In genomic region chr20:13581451-13581850, GRCh38 we compare ENCODE assay signal across 28 cellular contexts.
"Had no signal": no experiment of that assay in that cellular context is flagged by ENCODE, and none has a peak within 500 bp of the region (broad histone marks: within the 10 kb centered on the region; RNA-seq: fewer than 3 reads in every experiment).

No MANE protein-coding gene starts in this region.

- H3K36me3 ChIP-seq: ovary had no signal

- H3K4me1 Mint-ChIP-seq: activated CD4-positive, alpha-beta T cell treated with anti-CD3 and anti-CD28 coated beads, Interleukin-2, amount 10 ng/mL, durations not matched to agents 24 days and 14 days; activated naive CD4-positive, alpha-beta T cell treated with anti-CD3 and anti-CD28 coated beads, Interleukin-2, amount 10 ng/mL, durations not matched to agents 7 days and 5 days; activated naive CD8-positive, alpha-beta T cell treated with anti-CD3 and anti-CD28 coated beads, Interleukin-2, amount 10 ng/mL, durations not matched to agents 7 days and 5 days; endodermal cell; naive thymus-derived CD4-positive, alpha-beta T cell; stimulated activated memory B cell treated with anti-CD40 and anti-IgM and Interleukin-4, amounts not matched to agents 10 μg/mL and 1 μg/mL and 100 μg/mL, for 72 hours; stimulated activated naive CD8-positive, alpha-beta T cell treated with anti-CD3 and anti-CD28 coated beads, Interleukin-15, amount 100 ng/mL, for 72 hours; T-helper 17 cell had no signal

- H3K27ac Mint-ChIP-seq: activated CD4-positive, alpha-beta memory T cell treated with anti-CD3 and anti-CD28 coated beads for 36 hours; activated CD4-positive, alpha-beta T cell treated with anti-CD3 and anti-CD28 coated beads, Interleukin-2, amount 10 ng/mL, durations not matched to agents 24 days and 14 days; activated naive CD4-positive, alpha-beta T cell treated with anti-CD3 and anti-CD28 coated beads, Interleukin-2, amount 10 ng/mL, durations not matched to agents 7 days and 5 days; activated naive CD8-positive, alpha-beta T cell treated with anti-CD3 and anti-CD28 coated beads, Interleukin-2, amount 10 ng/mL, durations not matched to agents 7 days and 5 days; activated T-helper 1 cell treated with anti-CD3 and anti-CD28 coated beads, Interleukin-12 subunit alpha, Interleukin-12 subunit beta, Interleukin-2, Interleukin-4 antibody, amounts not matched to agents 30 ng/mL and 10 ng/mL and 1 ng/mL, durations not matched to agents 14 hours and 24 hours and 36 hours; endodermal cell; naive thymus-derived CD4-positive, alpha-beta T cell; progenitor cell of endocrine pancreas; stimulated activated memory B cell treated with anti-CD40 and anti-IgM and Interleukin-4, amounts not matched to agents 10 μg/mL and 1 μg/mL and 100 μg/mL, for 72 hours; stimulated activated naive CD8-positive, alpha-beta T cell treated with anti-CD3 and anti-CD28 coated beads, Interleukin-15, amount 100 ng/mL, for 72 hours; T-helper 17 cell; type B pancreatic cell had no signal

- H3K4me3 Mint-ChIP-seq: activated CD4-positive, alpha-beta memory T cell treated with anti-CD3 and anti-CD28 coated beads for 36 hours; activated CD4-positive, alpha-beta T cell treated with anti-CD3 and anti-CD28 coated beads, Interleukin-2, amount 10 ng/mL, durations not matched to agents 24 days and 14 days; activated naive CD4-positive, alpha-beta T cell treated with anti-CD3 and anti-CD28 coated beads, Interleukin-2, amount 10 ng/mL, durations not matched to agents 7 days and 5 days; activated naive CD8-positive, alpha-beta T cell treated with anti-CD3 and anti-CD28 coated beads, Interleukin-2, amount 10 ng/mL, durations not matched to agents 7 days and 5 days; activated T-helper 1 cell treated with anti-CD3 and anti-CD28 coated beads, Interleukin-12 subunit alpha, Interleukin-12 subunit beta, Interleukin-2, Interleukin-4 antibody, amounts not matched to agents 30 ng/mL and 10 ng/mL and 1 ng/mL, durations not matched to agents 14 hours and 24 hours and 36 hours; endodermal cell; naive thymus-derived CD4-positive, alpha-beta T cell; stimulated activated memory B cell treated with anti-CD40 and anti-IgM and Interleukin-4, amounts not matched to agents 10 μg/mL and 1 μg/mL and 100 μg/mL, for 72 hours; stimulated activated naive CD8-positive, alpha-beta T cell treated with anti-CD3 and anti-CD28 coated beads, Interleukin-15, amount 100 ng/mL, for 72 hours; T-helper 17 cell; type B pancreatic cell had no signal

- H3K9me3 ChIP-seq: ovary, vagina had no signal

- DNase-seq: activated CD4-positive, alpha-beta memory T cell treated with anti-CD3 and anti-CD28 coated beads for 36 hours; activated CD4-positive, alpha-beta T cell treated with anti-CD3 and anti-CD28 coated beads, Interleukin-2, amount 10 ng/mL, durations not matched to agents 24 days and 14 days; activated CD4-positive, CD25-positive, alpha-beta regulatory T cell treated with anti-CD3 and anti-CD28 coated beads, Interleukin-2, amount 50 U/mL, for 72 hours; activated CD8-positive, alpha-beta memory T cell treated with anti-CD3 and anti-CD28 coated beads, Interleukin-2, amount 50 U/mL, for 4 hours; activated effector memory CD4-positive, alpha-beta T cell treated with anti-CD3 and anti-CD28 coated beads, Interleukin-2, amount 50 U/mL, for 16 hours; activated naive CD4-positive, alpha-beta T cell treated with anti-CD3 and anti-CD28 coated beads, Interleukin-2, amount 10 ng/mL, durations not matched to agents 7 days and 5 days; activated naive CD8-positive, alpha-beta T cell treated with anti-CD3 and anti-CD28 coated beads, Interleukin-2, amount 10 ng/mL, durations not matched to agents 7 days and 5 days; activated T-cell treated with anti-CD3 and anti-CD28 coated beads, Interleukin-2, amount 50 U/mL, for 1 hour; amygdala; central memory CD4-positive, alpha-beta T cell; endodermal cell; islet precursor cell; midbrain; naive thymus-derived CD4-positive, alpha-beta T cell; ovary; stimulated activated CD4-positive, alpha-beta T cell treated with anti-CD3 and anti-CD28 coated beads, Interleukin-1b, Interleukin-23, amount 100 ng/mL, for 48 hours; stimulated activated CD4-positive, alpha-beta T cell treated with anti-CD3 and anti-CD28 coated beads, Interleukin-4, amount 100 ng/mL, for 4 hours; stimulated activated CD8-positive, alpha-beta memory T cell treated with anti-CD3 and anti-CD28 coated beads, Interleukin-4, amount 100 ng/mL, for 48 hours; stimulated activated naive CD8-positive, alpha-beta T cell treated with anti-CD3 and anti-CD28 coated beads, Interleukin-15, amount 100 ng/mL, for 72 hours; T-helper 17 cell had no signal

- H2AFZ ChIP-seq: hepatocyte had no signal

- H3K27me3 ChIP-seq: esophagus muscularis mucosa, hepatocyte, ovary, vagina had no signal

- ATAC-seq: naive thymus-derived CD4-positive, alpha-beta T cell; stimulated activated memory B cell treated with anti-CD40 and anti-IgM and Interleukin-4, amounts not matched to agents 10 μg/mL and 1 μg/mL and 100 μg/mL, for 72 hours; stimulated activated naive CD8-positive, alpha-beta T cell treated with anti-CD3 and anti-CD28 coated beads, Interleukin-15, amount 100 ng/mL, for 72 hours; T-helper 17 cell had no signal

- H3K27me3 Mint-ChIP-seq: activated CD4-positive, alpha-beta memory T cell treated with anti-CD3 and anti-CD28 coated beads for 36 hours; activated CD4-positive, alpha-beta T cell treated with anti-CD3 and anti-CD28 coated beads, Interleukin-2, amount 10 ng/mL, durations not matched to agents 24 days and 14 days; activated naive CD4-positive, alpha-beta T cell treated with anti-CD3 and anti-CD28 coated beads, Interleukin-2, amount 10 ng/mL, durations not matched to agents 7 days and 5 days; activated naive CD8-positive, alpha-beta T cell treated with anti-CD3 and anti-CD28 coated beads, Interleukin-2, amount 10 ng/mL, durations not matched to agents 7 days and 5 days; naive thymus-derived CD4-positive, alpha-beta T cell; progenitor cell of endocrine pancreas; stimulated activated memory B cell treated with anti-CD40 and anti-IgM and Interleukin-4, amounts not matched to agents 10 μg/mL and 1 μg/mL and 100 μg/mL, for 72 hours; stimulated activated naive CD8-positive, alpha-beta T cell treated with anti-CD3 and anti-CD28 coated beads, Interleukin-15, amount 100 ng/mL, for 72 hours; T-helper 17 cell; type B pancreatic cell had no signal

- H3K79me2 ChIP-seq: hepatocyte had no signal

- H3K4me2 ChIP-seq: hepatocyte, smooth muscle cell had no signal

- H3K27ac ChIP-seq: esophagus muscularis mucosa, hepatocyte, ovary, vagina had no signal

- H3K4me3 ChIP-seq: esophagus muscularis mucosa, hepatocyte, ovary, smooth muscle cell, vagina had no signal

- H3K4me1 ChIP-seq: esophagus muscularis mucosa, vagina had no signal
